In the genomic region with DNA sequence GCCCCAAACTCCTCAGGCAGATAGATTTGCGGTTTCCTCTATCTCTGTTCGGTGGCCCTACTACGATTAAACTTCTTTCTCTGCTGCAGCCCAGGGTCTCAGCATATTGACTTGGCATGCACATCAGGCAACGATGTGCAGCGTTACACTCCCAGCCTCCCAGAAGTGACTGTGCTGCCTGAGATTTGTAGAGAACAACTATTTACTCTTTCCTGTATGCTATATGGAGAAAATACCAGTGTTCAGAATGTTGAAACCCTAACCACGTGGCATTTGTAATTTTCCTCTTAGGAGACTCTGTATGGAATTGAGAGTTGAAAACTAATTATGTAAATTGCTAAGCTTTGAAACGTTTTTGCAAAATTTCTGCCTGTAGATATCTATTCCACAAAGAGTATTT, we compare ENCODE assay signal across 15 cellular contexts.
"Had no signal": no experiment of that assay in that cellular context is flagged by ENCODE, and none has a peak within 500 bp of the region (broad histone marks: within the 10 kb centered on the region; RNA-seq: fewer than 3 reads in every experiment).

No MANE protein-coding gene starts in this region.

- H3K9ac ChIP-seq: parathyroid adenoma had no signal

- H3K27me3 Mint-ChIP-seq: activated CD4-positive, alpha-beta memory T cell treated with anti-CD3 and anti-CD28 coated beads for 36 hours; activated naive CD8-positive, alpha-beta T cell treated with anti-CD3 and anti-CD28 coated beads, Interleukin-2, amount 10 ng/mL, durations not matched to agents 7 days and 5 days; naive B cell had no signal

- H3K27me3 ChIP-seq: gastroesophageal sphincter, neutrophil had no signal

- H3K9me3 ChIP-seq: gastroesophageal sphincter, neutrophil had no signal

- ATAC-seq: gastroesophageal sphincter had no signal

- H3K36me3 ChIP-seq: gastroesophageal sphincter, neutrophil had no signal

- H3K4me1 ChIP-seq: parathyroid adenoma had no signal

- DNase-seq: activated CD4-positive, alpha-beta memory T cell treated with anti-CD3 and anti-CD28 coated beads for 36 hours; activated effector memory CD4-positive, alpha-beta T cell treated with anti-CD3 and anti-CD28 coated beads, Interleukin-2, amount 50 U/mL, for 16 hours; activated naive CD8-positive, alpha-beta T cell treated with anti-CD3 and anti-CD28 coated beads, Interleukin-2, amount 10 ng/mL, durations not matched to agents 7 days and 5 days; activated T-cell treated with anti-CD3 and anti-CD28 coated beads, Interleukin-2, amount 50 U/mL, for 48 hours; aorta; endodermal cell; erythroblast; naive B cell; stimulated activated CD4-positive, alpha-beta T cell treated with anti-CD3 and anti-CD28 coated beads, Interleukin-2, amount 100 ng/mL, for 48 hours; stimulated activated naive CD4-positive, alpha-beta T cell; T-helper 9 cell had no signal

- H3K4me1 Mint-ChIP-seq: activated naive CD8-positive, alpha-beta T cell treated with anti-CD3 and anti-CD28 coated beads, Interleukin-2, amount 10 ng/mL, durations not matched to agents 7 days and 5 days; naive B cell had no signal

- H3K4me3 ChIP-seq: gastroesophageal sphincter, lung had no signal

- H3K27ac Mint-ChIP-seq: activated CD4-positive, alpha-beta memory T cell treated with anti-CD3 and anti-CD28 coated beads for 36 hours; activated naive CD8-positive, alpha-beta T cell treated with anti-CD3 and anti-CD28 coated beads, Interleukin-2, amount 10 ng/mL, durations not matched to agents 7 days and 5 days; endodermal cell had no signal

- H3K9me3 Mint-ChIP-seq: activated naive CD8-positive, alpha-beta T cell treated with anti-CD3 and anti-CD28 coated beads, Interleukin-2, amount 10 ng/mL, durations not matched to agents 7 days and 5 days; endodermal cell had no signal

- H2AFZ ChIP-seq: parathyroid adenoma had no signal

- H3K27ac ChIP-seq: gastroesophageal sphincter, neutrophil, parathyroid adenoma had no signal

- H3K4me3 Mint-ChIP-seq: activated CD4-positive, alpha-beta memory T cell treated with anti-CD3 and anti-CD28 coated beads for 36 hours; activated naive CD8-positive, alpha-beta T cell treated with anti-CD3 and anti-CD28 coated beads, Interleukin-2, amount 10 ng/mL, durations not matched to agents 7 days and 5 days; endodermal cell; naive B cell had no signal

- H3K36me3 Mint-ChIP-seq: activated CD4-positive, alpha-beta memory T cell treated with anti-CD3 and anti-CD28 coated beads for 36 hours; naive B cell had no signal
